Comparison of ENCODE assay signal across 9 cellular contexts in the genomic region with DNA sequence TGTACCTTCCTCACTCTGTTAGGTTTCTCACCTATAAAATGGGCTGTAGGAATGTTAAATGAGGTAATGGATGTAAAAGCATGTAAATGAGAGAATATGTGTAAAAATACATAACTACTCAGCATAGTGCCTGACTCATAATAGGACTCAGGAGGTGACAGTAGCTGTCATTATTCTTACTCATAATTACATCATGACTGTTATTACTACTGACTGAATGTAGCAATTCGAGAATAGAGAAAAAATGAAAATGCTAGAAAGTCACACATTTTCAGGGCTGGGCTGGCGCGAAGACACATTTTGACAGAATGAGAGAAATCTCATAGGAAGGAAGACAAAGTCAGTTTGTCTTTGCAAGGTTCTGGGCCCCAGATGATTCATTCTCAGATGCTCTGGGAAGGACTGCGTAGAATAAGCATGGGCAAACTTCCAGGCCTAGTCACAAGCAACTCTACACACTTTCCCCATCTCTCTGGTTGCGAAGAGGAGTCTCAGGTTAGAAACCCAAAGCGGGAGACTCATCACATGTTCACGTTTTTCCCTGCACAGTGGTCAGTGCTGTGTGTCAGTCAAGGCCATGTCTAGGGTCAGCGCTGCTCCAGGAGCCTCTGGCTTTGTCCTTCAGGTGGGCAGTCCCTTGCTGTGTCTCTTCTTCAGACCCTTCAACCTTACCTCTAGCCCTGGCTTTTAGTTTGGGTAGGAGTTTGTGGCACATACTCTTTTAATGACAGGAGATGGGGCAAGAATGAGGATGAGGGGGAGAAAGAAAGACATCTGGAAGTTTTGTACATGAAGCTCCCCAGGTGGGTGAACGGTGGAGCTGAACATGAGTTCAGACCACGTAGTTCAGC. TPM values are rescaled to one million over a fixed set of nuclear protein-coding genes. Genes with fewer than 3 reads are reported as not detected.
DNase-seq lines count a peak whose midpoint lies in the region; ATAC-seq and TF ChIP-seq lines count a peak whose summit lies in the region.
"Had no signal": no experiment of that assay in that cellular context is flagged by ENCODE, and none has a peak within 500 bp of the region (broad histone marks: within the 10 kb centered on the region; RNA-seq: fewer than 3 reads in every experiment).

No MANE protein-coding gene starts in this region.

- H3K36me3 Mint-ChIP-seq in naive thymus-derived CD4-positive, alpha-beta T cell = no peaks in the 10 kb centered on the region
- H3K36me3 Mint-ChIP-seq: activated naive CD8-positive, alpha-beta T cell treated with anti-CD3 and anti-CD28 coated beads, Interleukin-2, amount 10 ng/mL, durations not matched to agents 7 days and 5 days had no signal

- TF ChIP-seq CTCF in ascending aorta (IDR thresholded peaks at IDR 0.05) (no peak), colonic mucosa (IDR thresholded peaks at IDR 0.05) (no peak)

- H3K36me3 ChIP-seq in ascending aorta = no peaks in the 10 kb centered on the region
- H3K36me3 ChIP-seq in naive thymus-derived CD4-positive, alpha-beta T cell (ENCODE audit: control insufficient read depth in 2 of 3, insufficient read depth in 3 of 3, low read length in 3 of 3) = no peaks in the 10 kb centered on the region
- H3K36me3 ChIP-seq in colonic mucosa = no peaks in the 10 kb centered on the region

- H3K4me1 ChIP-seq in ascending aorta = peaks cover 5 to 62% of the 10 kb centered on the region in 2 donors
- H3K4me1 ChIP-seq in naive thymus-derived CD4-positive, alpha-beta T cell (ENCODE audit: control insufficient read depth in 2 of 2, insufficient read depth in 2 of 2, low read length in 2 of 2) = no peaks in the 10 kb centered on the region
- peaks cover 4% of the 10 kb centered on the region for H3K4me1 ChIP-seq in colonic mucosa

- H3K4me3 ChIP-seq in ascending aorta = peak overlapping the region in 1 of 2 donors; percentile 23
- H3K4me3 ChIP-seq in naive thymus-derived CD4-positive, alpha-beta T cell (ENCODE audit: low read length) = no peak overlapping the region
- H3K4me3 ChIP-seq in colonic mucosa = no peak overlapping the region

- peak; percentile 93 for ATAC-seq in HG03378 (IDR thresholded peaks at IDR 0.05; ENCODE audit: unreplicated experiment)
- peak; percentile 26 for ATAC-seq in naive thymus-derived CD4-positive, alpha-beta T cell
- no peak for ATAC-seq in HG02970 (IDR thresholded peaks at IDR 0.05; ENCODE audit: low FRiP score, unreplicated experiment)

- H3K4me3 Mint-ChIP-seq in naive thymus-derived CD4-positive, alpha-beta T cell = no peak overlapping the region
- H3K4me3 Mint-ChIP-seq: activated naive CD8-positive, alpha-beta T cell treated with anti-CD3 and anti-CD28 coated beads, Interleukin-2, amount 10 ng/mL, durations not matched to agents 7 days and 5 days had no signal

- H3K27me3 Mint-ChIP-seq in naive thymus-derived CD4-positive, alpha-beta T cell = peaks cover 4 to 18% (median 5%) of the 10 kb centered on the region in 5 donors

- peaks cover 0 to 11% (median 0%) of the 10 kb centered on the region in 7 donors for H3K4me1 Mint-ChIP-seq in naive thymus-derived CD4-positive, alpha-beta T cell

- H3K27ac ChIP-seq in ascending aorta (peak overlapping the region; percentile 93 to 96), colonic mucosa (no peak overlapping the region)
- H3K27ac ChIP-seq in naive thymus-derived CD4-positive, alpha-beta T cell (ENCODE audit: low read depth, low read length) = no peak overlapping the region

- no peaks in the 10 kb centered on the region for H3K27me3 ChIP-seq in ascending aorta
- H3K27me3 ChIP-seq in naive thymus-derived CD4-positive, alpha-beta T cell (ENCODE audit: control insufficient read depth in 2 of 2, insufficient read depth in 2 of 2, low read length in 2 of 2) = no peaks in the 10 kb centered on the region
- H3K27me3 ChIP-seq in colonic mucosa = no peaks in the 10 kb centered on the region

- CTCF ChIA-PET in naive thymus-derived CD4-positive, alpha-beta T cell (lab: Charles Lee) = interaction anchor here (0.6 kb wide), 1 partner anchor 8 kb away, joined by 3 read pairs; no protein-coding TSS in a partner anchor

- POLR2A ChIA-PET in naive thymus-derived CD4-positive, alpha-beta T cell (lab: Charles Lee) = no interaction called here

- H3K27ac Mint-ChIP-seq in naive thymus-derived CD4-positive, alpha-beta T cell = peak overlapping the region in 2 of 9 donors; percentile 37 to 48
- H3K27ac Mint-ChIP-seq: activated naive CD8-positive, alpha-beta T cell treated with anti-CD3 and anti-CD28 coated beads, Interleukin-2, amount 10 ng/mL, durations not matched to agents 7 days and 5 days had no signal

- no peak overlapping the region for H3K9ac ChIP-seq in colonic mucosa (ENCODE audit: low read depth in 2 of 2, low read length in 2 of 2)

- H3K9me3 Mint-ChIP-seq in naive thymus-derived CD4-positive, alpha-beta T cell = peaks cover 0 to 2% (median 0%) of the 10 kb centered on the region in 11 donors
- H3K9me3 Mint-ChIP-seq: activated naive CD8-positive, alpha-beta T cell treated with anti-CD3 and anti-CD28 coated beads, Interleukin-2, amount 10 ng/mL, durations not matched to agents 7 days and 5 days had no signal

- intact Hi-C loops in ascending aorta (cut with DNase I) = loop anchor here (5.0 to 10.0 kb wide), 3 partner anchors 172 to 1135 kb away; partner anchors contain the start of gene EMP1
- intact Hi-C loops in naive thymus-derived CD4-positive, alpha-beta T cell (cut with micrococcal nuclease) = no loop called here
- intact Hi-C loops in colonic mucosa (cut with DNase I) = no loop called here

- peak; percentile 59 for DNase-seq in activated naive CD4-positive, alpha-beta T cell treated with Interleukin-2 at 50 U/mL for 16 hours
- no peak for DNase-seq in activated naive CD4-positive, alpha-beta T cell (lab: John Stamatoyannopoulos, UW)
- DNase-seq in ascending aorta (ENCODE audit: low spot score in 2 of 2) (no peak), colonic mucosa (no peak), islet precursor cell (no peak)
- DNase-seq in naive thymus-derived CD4-positive, alpha-beta T cell = peak in 1 of 9 donors; percentile 33
- DNase-seq: activated naive CD8-positive, alpha-beta T cell treated with anti-CD3 and anti-CD28 coated beads, Interleukin-2, amount 10 ng/mL, durations not matched to agents 7 days and 5 days had no signal

- H3K9me3 ChIP-seq in ascending aorta = no peaks in the 10 kb centered on the region
- no peaks in the 10 kb centered on the region for H3K9me3 ChIP-seq in naive thymus-derived CD4-positive, alpha-beta T cell (ENCODE audit: control insufficient read depth in 2 of 3, low read length in 3 of 3)
- H3K9me3 ChIP-seq in colonic mucosa = no peaks in the 10 kb centered on the region

RNA-seq across cellular contexts. Expression of gene GPRC5A, which starts 8.4 kb away (rescaled TPM):
- total RNA-seq in ascending aorta (23.8 TPM), colonic mucosa (100 to 1,000 TPM; 234 to 246 TPM)
- under 1 TPM in 4 of 5 experiments, not detected in 1; 0.05 to 0.93 (median 0.15) TPM for total RNA-seq in naive thymus-derived CD4-positive, alpha-beta T cell
- polyA plus RNA-seq in naive thymus-derived CD4-positive, alpha-beta T cell = under 1 TPM in 1 of 2 donors, not detected in 1; 0.06 TPM
- total RNA-seq: activated naive CD8-positive, alpha-beta T cell treated with anti-CD3 and anti-CD28 coated beads, Interleukin-2, amount 10 ng/mL, durations not matched to agents 7 days and 5 days had no signal

RNA-seq across cellular contexts. Expression of gene GPRC5D, which starts 52.2 kb away (rescaled TPM):
- total RNA-seq in ascending aorta = not detected
- under 1 TPM in 1 of 5 experiments, not detected in 4; 0.29 TPM for total RNA-seq in naive thymus-derived CD4-positive, alpha-beta T cell
- polyA plus RNA-seq in naive thymus-derived CD4-positive, alpha-beta T cell = under 1 TPM in 1 of 2 donors, not detected in 1; 0.83 TPM
- total RNA-seq in colonic mucosa = under 1 TPM in 1 of 2 donors, not detected in 1; 0.27 TPM
- total RNA-seq: activated naive CD8-positive, alpha-beta T cell treated with anti-CD3 and anti-CD28 coated beads, Interleukin-2, amount 10 ng/mL, durations not matched to agents 7 days and 5 days had no signal

Comparison
In these comparisons a context has a peak if more than half of its experiments do, and no peak if none do; other contexts are left out.
1. H3K27ac ChIP-seq: peak in ascending aorta (2 of 2); none in naive thymus-derived CD4-positive, alpha-beta T cell (single experiment) and colonic mucosa (single experiment).
2. RNA of gene GPRC5A, which starts 8.4 kb away (total RNA-seq): 234 to 246 TPM in colonic mucosa and 23.8 TPM in ascending aorta (single experiment); 0.05 to 0.93 TPM in naive thymus-derived CD4-positive, alpha-beta T cell; every median in the first group is over 10 times any median in the second.